Comparison of ENCODE assay signal across 10 cellular contexts in the genomic region with DNA sequence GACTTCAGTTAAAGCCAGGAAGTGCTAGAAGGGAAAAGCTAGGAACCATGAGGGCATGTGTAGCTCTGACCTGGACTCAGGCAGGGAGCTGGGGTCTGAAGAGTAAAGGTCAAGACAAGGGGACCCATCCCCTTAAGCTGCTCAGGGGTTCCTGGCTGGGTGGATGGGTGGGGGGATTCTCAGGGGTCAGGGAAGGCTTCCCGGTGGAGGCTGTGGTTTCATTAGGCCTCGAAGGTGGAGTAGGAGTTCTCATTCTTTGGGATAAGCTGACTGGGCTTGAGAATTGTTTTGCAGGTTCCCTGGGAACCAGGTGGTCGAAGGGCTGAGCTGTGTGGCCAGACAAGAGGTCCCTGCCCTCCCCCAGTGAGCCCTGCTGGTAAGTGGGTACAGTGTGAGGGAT. TPM values are rescaled to one million over a fixed set of nuclear protein-coding genes. Genes with fewer than 3 reads are reported as not detected.
A peak's percentile ranks its signal among the peaks of the same experiment; 100 is the strongest.
DNase-seq lines count a peak whose midpoint lies in the region; ATAC-seq and TF ChIP-seq lines count a peak whose summit lies in the region.
"Had no signal": no experiment of that assay in that cellular context is flagged by ENCODE, and none has a peak within 500 bp of the region (broad histone marks: within the 10 kb centered on the region; RNA-seq: fewer than 3 reads in every experiment).

No MANE protein-coding gene starts in this region.

- no peak overlapping the region for H4K8ac ChIP-seq in neuronal stem cell (ENCODE audit: low read depth, low read length)

- no peak overlapping the region for H3K4ac ChIP-seq in neuronal stem cell (ENCODE audit: low read length)

- H3K23ac ChIP-seq in neuronal stem cell (ENCODE audit: low read depth, low read length, poor library complexity): no peak overlapping the region

- no peaks in the 10 kb centered on the region for H3K9me3 Mint-ChIP-seq in endodermal cell

- peak overlapping the region; percentile 29 for H2BK15ac ChIP-seq in neuronal stem cell (ENCODE audit: low read length)

- H3K36me3 ChIP-seq in GM23248 (ENCODE audit: low read depth) (no peaks in the 10 kb centered on the region), endodermal cell (ENCODE audit: control insufficient read depth, insufficient read depth, low read length) (no peaks in the 10 kb centered on the region), neuronal stem cell (replicated peaks in 1 of 2; ENCODE audit: control insufficient read depth in 2 of 2, insufficient read depth in 2 of 2, low read length in 2 of 2) (no peaks in the 10 kb centered on the region)

- H3K36me3 Mint-ChIP-seq in endodermal cell (ENCODE audit: low read depth): peaks cover 3% of the 10 kb centered on the region

- no peaks in the 10 kb centered on the region for H3K9me2 ChIP-seq in GM23248 (ENCODE audit: insufficient read depth)

- H4K91ac ChIP-seq in neuronal stem cell (ENCODE audit: low read depth, low read length, poor library complexity): no peak overlapping the region

- H2AFZ ChIP-seq in GM23248 (peak overlapping the region; percentile 79), neuronal stem cell (ENCODE audit: low read length) (no peak overlapping the region)

- H3K27ac ChIP-seq in 22Rv1 (peak overlapping the region; percentile 62), GM23248 (peak overlapping the region; percentile 75), endodermal cell (ENCODE audit: low read depth, low read length) (no peak overlapping the region), neuronal stem cell (replicated peaks; ENCODE audit: low read length) (no peak overlapping the region)

- H2BK120ac ChIP-seq in neuronal stem cell (ENCODE audit: low read depth, low read length): no peak overlapping the region

- H2AK5ac ChIP-seq in neuronal stem cell (ENCODE audit: low read depth, low read length): no peak overlapping the region

- peak overlapping the region; percentile 48 for H3K4me3 Mint-ChIP-seq in endodermal cell

- H3K79me1 ChIP-seq in neuronal stem cell (ENCODE audit: low read depth, low read length): no peaks in the 10 kb centered on the region

- DNase-seq in GM23248: no peak
- no peak for DNase-seq in endodermal cell
- DNase-seq in neuronal stem cell (ENCODE audit: low spot score): no peak
- DNase-seq in COLO668 (lab: John Stamatoyannopoulos, UW; ENCODE audit: unreplicated experiment): no peak
- no peak for DNase-seq in left lobe of liver (ENCODE audit: low spot score)
- no peak for DNase-seq in stimulated activated CD4-positive, alpha-beta T cell treated with anti-CD3 and anti-CD28 coated beads, Interleukin-1b, Interleukin-23, amount 100 ng/mL, for 48 hours
- DNase-seq: DMS53, NCI-H1930 had no signal

- H3K4me1 ChIP-seq in GM23248 (ENCODE audit: insufficient read depth) (peaks cover 30% of the 10 kb centered on the region), endodermal cell (ENCODE audit: control insufficient read depth, insufficient read depth, low read length) (no peaks in the 10 kb centered on the region), neuronal stem cell (ENCODE audit: control insufficient read depth in 2 of 2, insufficient read depth in 1 of 2, low read depth in 1 of 2, low read length in 2 of 2) (peaks cover 7 to 10% of the 10 kb centered on the region in 2 donors)

- H3K9me3 ChIP-seq in GM23248 (ENCODE audit: low read depth): no peaks in the 10 kb centered on the region
- no peaks in the 10 kb centered on the region for H3K9me3 ChIP-seq in endodermal cell (ENCODE audit: control insufficient read depth, low read length)
- H3K9me3 ChIP-seq in neuronal stem cell (replicated peaks in 1 of 2; ENCODE audit: control insufficient read depth in 2 of 2, insufficient read depth in 1 of 2, low read depth in 1 of 2, low read length in 2 of 2): peaks cover 0 to 12% of the 10 kb centered on the region in 2 donors

- peaks cover 9% of the 10 kb centered on the region for H3K4me1 Mint-ChIP-seq in endodermal cell

- H3K4me2 ChIP-seq in GM23248 (ENCODE audit: unreplicated experiment): peak overlapping the region; percentile 96
- H3K4me2 ChIP-seq in neuronal stem cell (ENCODE audit: insufficient read depth, low read length, poor library complexity, severe bottlenecking): no peak overlapping the region

- no peak for ATAC-seq in left lobe of liver
- ATAC-seq in GM21390 (IDR thresholded peaks at IDR 0.05; ENCODE audit: unreplicated experiment): no peak

- no peak for TF ChIP-seq CTCF in 22Rv1 (IDR thresholded peaks at IDR 0.05)
- TF ChIP-seq CTCF in endodermal cell (conservative IDR thresholded peaks at IDR 0.05): no peak

- peak overlapping the region; percentile 77 for H3K4me3 ChIP-seq in GM23248
- no peak overlapping the region for H3K4me3 ChIP-seq in endodermal cell (ENCODE audit: low read length)
- H3K4me3 ChIP-seq in neuronal stem cell (ENCODE audit: low read length in 2 of 2): no peak overlapping the region

- 64 to 72% methylated on average over 3 of the region's 3 CpGs for WGBS in GM23248 (ENCODE audit: low coverage in 1 of 2, low lambda C conversion rate in 2 of 2, missing lambda C conversion rate in 2 of 2), 2 experiments
- 90 to 100% methylated on average over 1 to 3 of the region's 3 CpGs for WGBS in endodermal cell (ENCODE audit: insufficient coverage in 1 of 2, insufficient read length in 1 of 2), 2 experiments
- WGBS in neuronal stem cell (ENCODE audit: extremely low coverage in 2 of 2, insufficient read length in 2 of 2, insufficient replicate concordance in 1 of 2), 2 donors: no CpG with 5 or more reads among the region's 3 CpGs

- peaks cover 38% of the 10 kb centered on the region for H3F3A ChIP-seq in GM23248 (ENCODE audit: insufficient read depth)

- no peak overlapping the region for H2BK12ac ChIP-seq in neuronal stem cell (ENCODE audit: low read length)

- H3K18ac ChIP-seq in neuronal stem cell (ENCODE audit: low read length): no peak overlapping the region

- H3K27me3 ChIP-seq in GM23248 (replicated peaks; ENCODE audit: insufficient read depth) (no peaks in the 10 kb centered on the region), endodermal cell (ENCODE audit: control insufficient read depth, insufficient read depth, low read length, poor library complexity, severe bottlenecking) (no peaks in the 10 kb centered on the region), neuronal stem cell (ENCODE audit: control insufficient read depth in 3 of 3, insufficient read depth in 3 of 3, low read depth in 1 of 3, low read length in 3 of 3) (no peaks in the 10 kb centered on the region)

- peak overlapping the region; percentile 52 for H3K27ac Mint-ChIP-seq in endodermal cell

- in situ Hi-C loops in GM23248 (cut with MboI): no loop called here

- peaks cover 9% of the 10 kb centered on the region for H3K27me3 Mint-ChIP-seq in endodermal cell (ENCODE audit: insufficient read depth)

- peaks cover 36% of the 10 kb centered on the region for H3K79me2 ChIP-seq in GM23248 (ENCODE audit: insufficient read depth)

- no peak overlapping the region for H3K14ac ChIP-seq in neuronal stem cell (ENCODE audit: low read length)

- H2BK5ac ChIP-seq in neuronal stem cell (ENCODE audit: low read length): no peak overlapping the region

- H3K9ac ChIP-seq in GM23248 (peak overlapping the region; percentile 99), endodermal cell (ENCODE audit: extremely low read depth, low read length, poor library complexity, severe bottlenecking) (no peak overlapping the region), neuronal stem cell (ENCODE audit: low read depth, low read length, poor library complexity) (no peak overlapping the region)

- H4K20me1 ChIP-seq in GM23248 (ENCODE audit: insufficient read depth): no peaks in the 10 kb centered on the region

RNA-seq across cellular contexts. Expression of gene PHETA2, which starts 1.2 kb away (rescaled TPM):
- total RNA-seq in GM23248 (2014; rRNA removed; shearing (Covaris generic)): 36.7 and 38.6 TPM in 2 replicates
- polyA plus RNA-seq in GM23248 (2016; fragmentation: Nextera tagmentation; extraction: Ambion mirVana): 29.9 and 33.4 TPM in 2 replicates
- total RNA-seq in endodermal cell (1 to 10 TPM; 8.1 to 9.0 TPM), left lobe of liver (1.2 TPM)
- polyA plus RNA-seq in endodermal cell (2013, experiment 1 of 2): 2.6 TPM
- polyA plus RNA-seq in endodermal cell (2013, experiment 2 of 2): 2.5 TPM
- 2.5 TPM for polyA plus RNA-seq in neuronal stem cell (2013, experiment 1 of 2)
- 2.4 TPM for polyA plus RNA-seq in neuronal stem cell (2013, experiment 2 of 2)

RNA-seq across cellular contexts. Expression of gene SMDT1, which starts 4.2 kb away (rescaled TPM):
- 3.5 and 4.7 TPM in 2 replicates for total RNA-seq in GM23248 (2014; rRNA removed; shearing (Covaris generic))
- 73.6 and 77.0 TPM in 2 replicates for polyA plus RNA-seq in GM23248 (2016; fragmentation: Nextera tagmentation; extraction: Ambion mirVana)
- total RNA-seq in endodermal cell (10 to 100 TPM; 29.5 to 41.3 TPM), left lobe of liver (83.8 TPM)
- polyA plus RNA-seq in endodermal cell (2013, experiment 1 of 2): 78.4 TPM
- polyA plus RNA-seq in endodermal cell (2013, experiment 2 of 2): 71.9 TPM
- polyA plus RNA-seq in neuronal stem cell (2013, experiment 1 of 2): 31.6 TPM
- 30.7 TPM for polyA plus RNA-seq in neuronal stem cell (2013, experiment 2 of 2)

RNA-seq across cellular contexts. Expression of gene NAGA, which starts 4.7 kb away (rescaled TPM):
- 40.4 and 41.0 TPM in 2 replicates for total RNA-seq in GM23248 (2014; rRNA removed; shearing (Covaris generic))
- 25.9 and 26.4 TPM in 2 replicates for polyA plus RNA-seq in GM23248 (2016; fragmentation: Nextera tagmentation; extraction: Ambion mirVana)
- total RNA-seq in endodermal cell: 10 to 100 TPM; 19.2 to 25.4 TPM
- polyA plus RNA-seq in endodermal cell (2013, experiment 1 of 2): 26.3 TPM
- polyA plus RNA-seq in endodermal cell (2013, experiment 2 of 2): 27.6 TPM
- 12.9 TPM for polyA plus RNA-seq in neuronal stem cell (2013, experiment 1 of 2)
- 12.6 TPM for polyA plus RNA-seq in neuronal stem cell (2013, experiment 2 of 2)
- 19.7 TPM for total RNA-seq in left lobe of liver

RNA-seq across cellular contexts. Expression of gene NDUFA6, which starts 15.3 kb away (rescaled TPM):
- 56.3 and 63.2 TPM in 2 replicates for total RNA-seq in GM23248 (2014; rRNA removed; shearing (Covaris generic))
- 180 TPM in 2 replicates for polyA plus RNA-seq in GM23248 (2016; fragmentation: Nextera tagmentation; extraction: Ambion mirVana)
- 100 to 1,000 TPM in 1 of 2 donors, 10 to 100 TPM in 1; 83.4 to 103 TPM for total RNA-seq in endodermal cell
- polyA plus RNA-seq in endodermal cell (2013, experiment 1 of 2): 109 TPM
- polyA plus RNA-seq in endodermal cell (2013, experiment 2 of 2): 122 TPM
- 144 TPM for polyA plus RNA-seq in neuronal stem cell (2013, experiment 1 of 2)
- polyA plus RNA-seq in neuronal stem cell (2013, experiment 2 of 2): 142 TPM
- total RNA-seq in left lobe of liver: 51.0 TPM

RNA-seq across cellular contexts. Expression of gene CYP2D6, which starts 55.3 kb away (rescaled TPM):
- 0.13 TPM in 1 of 2 replicates, not detected in the other for total RNA-seq in GM23248 (2014; rRNA removed; shearing (Covaris generic))
- polyA plus RNA-seq in GM23248 (2016; fragmentation: Nextera tagmentation; extraction: Ambion mirVana): 0.15 and 0.16 TPM in 2 replicates
- total RNA-seq in endodermal cell (10 to 100 TPM in 1 of 2 donors, 1 to 10 TPM in 1; 5.6 to 10.9 TPM), left lobe of liver (358 TPM)
- polyA plus RNA-seq in endodermal cell (2013, experiment 1 of 2): 1.8 TPM
- polyA plus RNA-seq in endodermal cell (2013, experiment 2 of 2): 2.5 TPM
- polyA plus RNA-seq in neuronal stem cell (2013, experiment 1 of 2): 0.29 TPM
- 0.29 TPM for polyA plus RNA-seq in neuronal stem cell (2013, experiment 2 of 2)

Comparison
In these comparisons a context has a peak if more than half of its experiments do, and no peak if none do; other contexts are left out.
1. H3K27ac ChIP-seq: peak in 22Rv1 (single experiment) and GM23248 (single experiment); none in endodermal cell (single experiment) and neuronal stem cell (single experiment).